8 cellular contexts compared by ENCODE assay signal in the genomic region with DNA sequence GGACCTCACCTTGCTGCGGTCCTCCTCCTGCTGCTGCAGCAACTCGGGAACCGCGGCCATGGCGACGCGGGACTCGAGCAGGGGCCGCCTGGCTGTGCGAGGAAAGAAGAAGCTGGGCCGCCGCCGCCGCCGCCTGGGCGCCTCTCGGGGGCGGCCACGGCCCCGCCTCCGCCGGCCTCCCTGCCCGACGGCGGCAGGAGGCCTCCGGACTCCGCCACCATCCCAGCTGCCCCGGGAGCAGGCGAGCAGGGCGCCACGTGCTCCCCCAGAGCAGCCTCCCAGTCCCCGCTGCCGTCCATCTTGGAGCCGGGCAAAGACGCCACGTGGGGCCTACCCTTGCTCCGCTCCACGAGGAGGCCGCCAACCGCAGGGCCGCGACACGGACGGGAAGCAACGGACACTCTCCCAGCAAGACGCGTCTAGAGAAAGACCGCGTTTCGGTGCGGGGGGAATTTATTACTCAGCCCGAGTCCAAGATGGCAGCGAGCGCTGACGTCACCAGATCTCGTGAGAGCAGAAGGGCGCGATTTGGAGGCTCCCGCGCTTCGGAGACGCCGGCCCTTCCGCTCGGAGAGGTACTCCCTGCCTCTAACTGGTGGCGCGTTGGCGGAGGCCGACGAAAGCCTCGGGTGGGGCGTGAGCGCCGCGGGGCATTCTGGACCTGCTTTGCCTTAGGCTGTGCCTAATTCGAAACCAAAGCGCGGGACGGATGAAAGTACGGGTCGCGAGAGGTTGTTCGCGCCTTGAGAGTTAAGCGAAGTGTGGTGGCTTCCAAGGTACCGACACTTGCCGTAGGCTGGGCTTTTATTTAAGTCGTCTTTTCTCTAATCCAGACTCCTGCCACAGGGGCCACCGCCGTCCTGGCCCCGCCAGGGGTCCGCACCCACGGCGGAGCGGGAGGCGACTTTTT. TPM values are rescaled to one million over a fixed set of nuclear protein-coding genes. Genes with fewer than 3 reads are reported as not detected.
DNase-seq lines count a peak whose midpoint lies in the region; ATAC-seq and TF ChIP-seq lines count a peak whose summit lies in the region.

A gene with protein sequence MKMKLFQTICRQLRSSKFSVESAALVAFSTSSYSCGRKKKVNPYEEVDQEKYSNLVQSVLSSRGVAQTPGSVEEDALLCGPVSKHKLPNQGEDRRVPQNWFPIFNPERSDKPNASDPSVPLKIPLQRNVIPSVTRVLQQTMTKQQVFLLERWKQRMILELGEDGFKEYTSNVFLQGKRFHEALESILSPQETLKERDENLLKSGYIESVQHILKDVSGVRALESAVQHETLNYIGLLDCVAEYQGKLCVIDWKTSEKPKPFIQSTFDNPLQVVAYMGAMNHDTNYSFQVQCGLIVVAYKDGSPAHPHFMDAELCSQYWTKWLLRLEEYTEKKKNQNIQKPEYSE (plus strand): TSS at position 653 of the 910 bp plus-strand sequence. CDS start 842 bp downstream, outside the sequence.
A gene (minus strand): TSS at position 429 of the 910 bp plus-strand sequence. CDS start 369 bp downstream, at position 60.

- peak; percentile 97 for ATAC-seq in natural killer cell treated with Interleukin-12 subunit alpha and Interleukin-12 subunit beta and Interleukin-15 and Interleukin-18, amount 100 ng/mL, for 72 hours
- ATAC-seq in stimulated activated naive CD8-positive, alpha-beta T cell treated with anti-CD3 and anti-CD28 coated beads, Interleukin-15, Interleukin-2, amounts not matched to agents 100 U/mL and 50 U/mL, for 24 hours, result peak; percentile 97

- no peaks in the 10 kb centered on the region; the same call in 1 of the 2 replicates for H3K36me3 ChIP-seq in H7 (replicated peaks; ENCODE audit: control insufficient read depth, insufficient read depth, low read length)

- H3K9me3 Mint-ChIP-seq in natural killer cell treated with Interleukin-12 subunit alpha and Interleukin-12 subunit beta and Interleukin-15 and Interleukin-18, amount 100 ng/mL, for 72 hours, result no peaks in the 10 kb centered on the region

- no peaks in the 10 kb centered on the region for H3K27me3 ChIP-seq in H7 (ENCODE audit: control insufficient read depth, insufficient read depth, low read length)

- H3K4me3 Mint-ChIP-seq in natural killer cell treated with Interleukin-12 subunit alpha and Interleukin-12 subunit beta and Interleukin-15 and Interleukin-18, amount 100 ng/mL, for 72 hours, result peak within 1 kb of the TSS; percentile 98

- peaks cover 33% of the 10 kb centered on the region for H3K36me3 Mint-ChIP-seq in natural killer cell treated with Interleukin-12 subunit alpha and Interleukin-12 subunit beta and Interleukin-15 and Interleukin-18, amount 100 ng/mL, for 72 hours

- H3K27ac Mint-ChIP-seq in natural killer cell treated with Interleukin-12 subunit alpha and Interleukin-12 subunit beta and Interleukin-15 and Interleukin-18, amount 100 ng/mL, for 72 hours, result peak within 1 kb of the TSS; percentile 97 to 99

- H3K4me1 Mint-ChIP-seq in natural killer cell treated with Interleukin-12 subunit alpha and Interleukin-12 subunit beta and Interleukin-15 and Interleukin-18, amount 100 ng/mL, for 72 hours (ENCODE audit: low read depth in 2 of 2), result peaks cover 60 to 74% of the 10 kb centered on the region in 2 donors

- H3K4me3 ChIP-seq in H7 (ENCODE audit: insufficient read depth, low read depth, low read length), result peak within 1 kb of the TSS; percentile 82
- H3K4me3 ChIP-seq in fibroblast of pulmonary artery (replicated peaks; ENCODE audit: low read depth, low read length), result peak within 1 kb of the TSS; percentile 82

- no peak for TF ChIP-seq CTCF in fibroblast of pulmonary artery (IDR thresholded peaks at IDR 0.05; ENCODE audit: low read length, missing control alignments)

- peak; percentile 100 for DNase-seq in ELF-1 (ENCODE audit: low read depth, low spot score)
- DNase-seq in H7, result peak; percentile 97
- peak; percentile 100 for DNase-seq in M059J (ENCODE audit: low read depth)
- DNase-seq in SHP77 (lab: John Stamatoyannopoulos, UW), result peak; percentile 99
- peak; percentile 99 for DNase-seq in activated effector memory CD4-positive, alpha-beta T cell treated with Interleukin-2 at 50 U/mL for 16 hours
- peak; percentile 100 for DNase-seq in fibroblast of pulmonary artery (ENCODE audit: low read depth)
- DNase-seq in natural killer cell treated with Interleukin-12 subunit alpha and Interleukin-12 subunit beta and Interleukin-15 and Interleukin-18, amount 100 ng/mL, for 72 hours (ENCODE audit: low spot score), result peak; percentile 100
- DNase-seq in stimulated activated naive CD8-positive, alpha-beta T cell treated with anti-CD3 and anti-CD28 coated beads, Interleukin-15, Interleukin-2, amounts not matched to agents 100 U/mL and 50 U/mL, for 24 hours, result peak; percentile 99

- no peaks in the 10 kb centered on the region for H3K27me3 Mint-ChIP-seq in natural killer cell treated with Interleukin-12 subunit alpha and Interleukin-12 subunit beta and Interleukin-15 and Interleukin-18, amount 100 ng/mL, for 72 hours

RNA-seq across cellular contexts. Expression of the first gene that starts in this region (rescaled TPM):
- 35.5 and 42.1 TPM in 2 replicates for total RNA-seq in H7 (2014; rRNA removed; shearing (Covaris generic))
- total RNA-seq in M059J (2014; rRNA removed; shearing (Covaris generic)), result 19.2 and 27.4 TPM in 2 replicates
- total RNA-seq in natural killer cell treated with Interleukin-12 subunit alpha and Interleukin-12 subunit beta and Interleukin-15 and Interleukin-18, amount 100 ng/mL, for 72 hours, result 10 to 100 TPM; 20.2 to 30.3 TPM

RNA-seq across cellular contexts. Expression of the second gene that starts in this region (rescaled TPM):
- 134 and 163 TPM in 2 replicates for total RNA-seq in H7 (2014; rRNA removed; shearing (Covaris generic))
- total RNA-seq in M059J (2014; rRNA removed; shearing (Covaris generic)), result 107 and 165 TPM in 2 replicates
- total RNA-seq in natural killer cell treated with Interleukin-12 subunit alpha and Interleukin-12 subunit beta and Interleukin-15 and Interleukin-18, amount 100 ng/mL, for 72 hours, result 100 to 1,000 TPM; 114 to 255 TPM

Comparison
In these comparisons a context has a peak if more than half of its experiments do, and no peak if none do; other contexts are left out.
1. Peak in every context shown above with its lines: DNase-seq, ATAC-seq and H3K4me3 ChIP-seq.